Comparison of ENCODE assay signal across 1 cellular context in the genomic region with DNA sequence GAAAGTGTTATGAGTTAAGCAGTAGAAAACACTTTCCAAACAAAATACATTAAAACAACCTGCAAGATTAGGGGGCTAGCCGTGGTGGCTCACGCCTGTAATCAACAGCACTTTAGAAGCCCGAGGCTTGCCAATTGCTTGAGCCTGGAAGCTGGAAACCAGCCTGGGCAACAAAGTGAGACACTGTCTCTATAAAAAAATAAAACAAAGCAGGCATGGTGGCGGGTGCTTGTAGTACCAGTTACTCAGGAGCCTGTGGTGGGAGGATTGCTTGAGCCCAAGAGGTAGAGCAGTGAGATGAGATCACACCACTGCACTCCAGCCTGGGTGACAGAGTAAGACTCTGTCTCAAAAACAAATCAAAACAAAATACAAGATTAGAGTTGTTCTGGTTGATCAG.
TF ChIP-seq lines count a peak whose summit lies in the region.

No MANE protein-coding gene starts in this region.

TF ChIP-seq in HEK293, 187 proteins besides CTCF, POLR2A, EP300 and RAD21 (continued from another document):
- TF ChIP-seq ZNF645 (tag by site-specific recombination; IDR thresholded peaks at IDR 0.05) (no peak), ZNF830 (tag by site-specific recombination; IDR thresholded peaks at IDR 0.05; ENCODE audit: low read depth) (no peak), FEZF1 (tag by site-specific recombination; IDR thresholded peaks at IDR 0.05) (0 out of 2 replicates have a peak, but pooled peaks have one; percentile 25), ZNF571 (tag by site-specific recombination; IDR thresholded peaks at IDR 0.05) (no peak), ZNF274 (IDR thresholded peaks at IDR 0.05; ENCODE audit: low read length) (no peak), ZNF274 (tag by site-specific recombination; IDR thresholded peaks at IDR 0.05; ENCODE audit: borderline replicate concordance) (no peak), ZNF488 (tag by site-specific recombination; IDR thresholded peaks at IDR 0.05) (no peak), ZNF398 (tag by site-specific recombination; IDR thresholded peaks at IDR 0.05) (peak; percentile 67), ZNF280C (tag by site-specific recombination; IDR thresholded peaks at IDR 0.05) (no peak), HIC1 (tag by site-specific recombination; IDR thresholded peaks at IDR 0.05) (no peak)
- TF ChIP-seq, protein P1, sequence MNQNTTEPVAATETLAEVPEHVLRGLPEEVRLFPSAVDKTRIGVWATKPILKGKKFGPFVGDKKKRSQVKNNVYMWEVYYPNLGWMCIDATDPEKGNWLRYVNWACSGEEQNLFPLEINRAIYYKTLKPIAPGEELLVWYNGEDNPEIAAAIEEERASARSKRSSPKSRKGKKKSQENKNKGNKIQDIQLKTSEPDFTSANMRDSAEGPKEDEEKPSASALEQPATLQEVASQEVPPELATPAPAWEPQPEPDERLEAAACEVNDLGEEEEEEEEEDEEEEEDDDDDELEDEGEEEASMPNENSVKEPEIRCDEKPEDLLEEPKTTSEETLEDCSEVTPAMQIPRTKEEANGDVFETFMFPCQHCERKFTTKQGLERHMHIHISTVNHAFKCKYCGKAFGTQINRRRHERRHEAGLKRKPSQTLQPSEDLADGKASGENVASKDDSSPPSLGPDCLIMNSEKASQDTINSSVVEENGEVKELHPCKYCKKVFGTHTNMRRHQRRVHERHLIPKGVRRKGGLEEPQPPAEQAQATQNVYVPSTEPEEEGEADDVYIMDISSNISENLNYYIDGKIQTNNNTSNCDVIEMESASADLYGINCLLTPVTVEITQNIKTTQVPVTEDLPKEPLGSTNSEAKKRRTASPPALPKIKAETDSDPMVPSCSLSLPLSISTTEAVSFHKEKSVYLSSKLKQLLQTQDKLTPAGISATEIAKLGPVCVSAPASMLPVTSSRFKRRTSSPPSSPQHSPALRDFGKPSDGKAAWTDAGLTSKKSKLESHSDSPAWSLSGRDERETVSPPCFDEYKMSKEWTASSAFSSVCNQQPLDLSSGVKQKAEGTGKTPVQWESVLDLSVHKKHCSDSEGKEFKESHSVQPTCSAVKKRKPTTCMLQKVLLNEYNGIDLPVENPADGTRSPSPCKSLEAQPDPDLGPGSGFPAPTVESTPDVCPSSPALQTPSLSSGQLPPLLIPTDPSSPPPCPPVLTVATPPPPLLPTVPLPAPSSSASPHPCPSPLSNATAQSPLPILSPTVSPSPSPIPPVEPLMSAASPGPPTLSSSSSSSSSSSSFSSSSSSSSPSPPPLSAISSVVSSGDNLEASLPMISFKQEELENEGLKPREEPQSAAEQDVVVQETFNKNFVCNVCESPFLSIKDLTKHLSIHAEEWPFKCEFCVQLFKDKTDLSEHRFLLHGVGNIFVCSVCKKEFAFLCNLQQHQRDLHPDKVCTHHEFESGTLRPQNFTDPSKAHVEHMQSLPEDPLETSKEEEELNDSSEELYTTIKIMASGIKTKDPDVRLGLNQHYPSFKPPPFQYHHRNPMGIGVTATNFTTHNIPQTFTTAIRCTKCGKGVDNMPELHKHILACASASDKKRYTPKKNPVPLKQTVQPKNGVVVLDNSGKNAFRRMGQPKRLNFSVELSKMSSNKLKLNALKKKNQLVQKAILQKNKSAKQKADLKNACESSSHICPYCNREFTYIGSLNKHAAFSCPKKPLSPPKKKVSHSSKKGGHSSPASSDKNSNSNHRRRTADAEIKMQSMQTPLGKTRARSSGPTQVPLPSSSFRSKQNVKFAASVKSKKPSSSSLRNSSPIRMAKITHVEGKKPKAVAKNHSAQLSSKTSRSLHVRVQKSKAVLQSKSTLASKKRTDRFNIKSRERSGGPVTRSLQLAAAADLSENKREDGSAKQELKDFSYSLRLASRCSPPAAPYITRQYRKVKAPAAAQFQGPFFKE (tag by site-specific recombination; IDR thresholded peaks at IDR 0.05; ENCODE audit: borderline replicate concordance), result no peak
- TF ChIP-seq, protein P2, sequence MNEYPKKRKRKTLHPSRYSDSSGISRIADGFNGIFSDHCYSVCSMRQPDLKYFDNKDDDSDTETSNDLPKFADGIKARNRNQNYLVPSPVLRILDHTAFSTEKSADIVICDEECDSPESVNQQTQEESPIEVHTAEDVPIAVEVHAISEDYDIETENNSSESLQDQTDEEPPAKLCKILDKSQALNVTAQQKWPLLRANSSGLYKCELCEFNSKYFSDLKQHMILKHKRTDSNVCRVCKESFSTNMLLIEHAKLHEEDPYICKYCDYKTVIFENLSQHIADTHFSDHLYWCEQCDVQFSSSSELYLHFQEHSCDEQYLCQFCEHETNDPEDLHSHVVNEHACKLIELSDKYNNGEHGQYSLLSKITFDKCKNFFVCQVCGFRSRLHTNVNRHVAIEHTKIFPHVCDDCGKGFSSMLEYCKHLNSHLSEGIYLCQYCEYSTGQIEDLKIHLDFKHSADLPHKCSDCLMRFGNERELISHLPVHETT (tag by site-specific recombination; IDR thresholded peaks at IDR 0.05), result no peak
- TF ChIP-seq, protein P3, sequence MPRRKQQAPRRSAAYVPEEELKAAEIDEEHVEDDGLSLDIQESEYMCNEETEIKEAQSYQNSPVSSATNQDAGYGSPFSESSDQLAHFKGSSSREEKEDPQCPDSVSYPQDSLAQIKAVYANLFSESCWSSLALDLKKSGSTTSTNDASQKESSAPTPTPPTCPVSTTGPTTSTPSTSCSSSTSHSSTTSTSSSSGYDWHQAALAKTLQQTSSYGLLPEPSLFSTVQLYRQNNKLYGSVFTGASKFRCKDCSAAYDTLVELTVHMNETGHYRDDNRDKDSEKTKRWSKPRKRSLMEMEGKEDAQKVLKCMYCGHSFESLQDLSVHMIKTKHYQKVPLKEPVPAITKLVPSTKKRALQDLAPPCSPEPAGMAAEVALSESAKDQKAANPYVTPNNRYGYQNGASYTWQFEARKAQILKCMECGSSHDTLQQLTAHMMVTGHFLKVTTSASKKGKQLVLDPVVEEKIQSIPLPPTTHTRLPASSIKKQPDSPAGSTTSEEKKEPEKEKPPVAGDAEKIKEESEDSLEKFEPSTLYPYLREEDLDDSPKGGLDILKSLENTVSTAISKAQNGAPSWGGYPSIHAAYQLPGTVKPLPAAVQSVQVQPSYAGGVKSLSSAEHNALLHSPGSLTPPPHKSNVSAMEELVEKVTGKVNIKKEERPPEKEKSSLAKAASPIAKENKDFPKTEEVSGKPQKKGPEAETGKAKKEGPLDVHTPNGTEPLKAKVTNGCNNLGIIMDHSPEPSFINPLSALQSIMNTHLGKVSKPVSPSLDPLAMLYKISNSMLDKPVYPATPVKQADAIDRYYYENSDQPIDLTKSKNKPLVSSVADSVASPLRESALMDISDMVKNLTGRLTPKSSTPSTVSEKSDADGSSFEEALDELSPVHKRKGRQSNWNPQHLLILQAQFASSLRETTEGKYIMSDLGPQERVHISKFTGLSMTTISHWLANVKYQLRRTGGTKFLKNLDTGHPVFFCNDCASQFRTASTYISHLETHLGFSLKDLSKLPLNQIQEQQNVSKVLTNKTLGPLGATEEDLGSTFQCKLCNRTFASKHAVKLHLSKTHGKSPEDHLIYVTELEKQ (tag by site-specific recombination; IDR thresholded peaks at IDR 0.05; ENCODE audit: borderline replicate concordance), result no peak
- TF ChIP-seq, protein P4, sequence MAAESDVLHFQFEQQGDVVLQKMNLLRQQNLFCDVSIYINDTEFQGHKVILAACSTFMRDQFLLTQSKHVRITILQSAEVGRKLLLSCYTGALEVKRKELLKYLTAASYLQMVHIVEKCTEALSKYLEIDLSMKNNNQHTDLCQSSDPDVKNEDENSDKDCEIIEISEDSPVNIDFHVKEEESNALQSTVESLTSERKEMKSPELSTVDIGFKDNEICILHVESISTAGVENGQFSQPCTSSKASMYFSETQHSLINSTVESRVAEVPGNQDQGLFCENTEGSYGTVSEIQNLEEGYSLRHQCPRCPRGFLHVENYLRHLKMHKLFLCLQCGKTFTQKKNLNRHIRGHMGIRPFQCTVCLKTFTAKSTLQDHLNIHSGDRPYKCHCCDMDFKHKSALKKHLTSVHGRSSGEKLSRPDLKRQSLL (tag by site-specific recombination; IDR thresholded peaks at IDR 0.05), result peak; percentile 87
TF ChIP-seq in HEK293: peak in this region for 6.
